In the genomic region with DNA sequence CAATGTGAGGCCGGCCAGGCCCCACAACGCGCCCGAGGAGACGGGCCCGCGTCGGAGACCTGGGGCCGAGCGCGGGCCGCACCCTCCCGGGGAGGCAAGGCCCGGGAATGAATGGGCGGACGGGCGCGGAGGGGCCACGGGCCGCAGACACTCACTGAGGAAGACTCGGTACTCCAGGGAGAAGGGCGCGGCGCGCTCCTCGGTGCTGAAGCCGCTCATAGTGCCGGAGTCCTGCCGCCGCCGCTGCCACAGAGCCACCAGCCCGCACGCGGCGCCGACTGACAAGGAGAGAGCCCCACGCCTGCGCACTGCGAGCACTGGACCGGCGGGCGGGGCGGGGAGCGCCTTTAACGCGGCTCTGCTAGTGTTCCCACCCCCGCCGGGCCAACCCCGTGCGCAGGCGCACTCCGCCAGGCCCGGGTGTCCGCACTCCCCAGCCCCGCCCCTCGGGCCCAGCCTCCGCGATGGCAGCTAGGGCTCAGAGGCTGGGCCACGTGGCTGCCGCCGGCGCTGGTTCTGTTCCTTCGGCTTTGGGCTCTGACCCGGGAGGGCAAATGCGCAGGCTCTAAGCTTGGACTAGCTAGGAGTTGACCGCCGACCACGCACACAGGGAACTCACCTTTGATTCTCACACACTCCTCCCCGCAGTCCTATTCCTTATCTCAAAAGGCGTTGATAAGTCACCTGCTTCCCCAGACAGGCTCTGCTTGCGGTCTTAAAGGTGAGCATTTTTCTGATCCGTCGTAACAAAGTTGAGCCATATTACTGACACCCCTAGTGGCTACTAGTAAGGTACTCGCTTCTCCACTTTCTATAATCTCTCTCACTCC, we compare ENCODE assay signal across 8 cellular contexts. TPM values are rescaled to one million over a fixed set of nuclear protein-coding genes. Genes with fewer than 3 reads are reported as not detected.
DNase-seq lines count a peak whose midpoint lies in the region; ATAC-seq and TF ChIP-seq lines count a peak whose summit lies in the region.

TSS of gene PPA1 (minus strand) at position 321 of the 830 bp plus-strand sequence. CDS start at position 219, 102 bp downstream.

- no peaks in the 10 kb centered on the region for H3K4me1 ChIP-seq in mesenchymal stem cell (ENCODE audit: control insufficient read depth, insufficient read depth, low read depth, low read length)

- no peak for TF ChIP-seq CTCF in GM20000 (IDR thresholded peaks at IDR 0.05; ENCODE audit: extremely low read depth, missing control alignments)

- peak within 1 kb of the TSS; percentile 49 for H3K27ac ChIP-seq in mesenchymal stem cell (ENCODE audit: low read length, poor library complexity, severe bottlenecking)

- H3K4me3 Mint-ChIP-seq in effector memory CD8-positive, alpha-beta T cell, result peak within 1 kb of the TSS; percentile 87

- H2AK5ac ChIP-seq in mesenchymal stem cell (ENCODE audit: low read length, severe bottlenecking), result no peak within 1 kb of the TSS

- peak within 1 kb of the TSS; percentile 91 to 95 for H3K4me3 ChIP-seq in mesenchymal stem cell (ENCODE audit: insufficient read depth in 1 of 2, low read depth in 1 of 2, low read length in 2 of 2)

- peak within 1 kb of the TSS; percentile 92 for H3K4me2 ChIP-seq in mesenchymal stem cell (ENCODE audit: low read length, poor library complexity, severe bottlenecking)

- peak within 1 kb of the TSS; percentile 94 for H3K9ac ChIP-seq in mesenchymal stem cell (ENCODE audit: low read length)

- H3K4me1 Mint-ChIP-seq in effector memory CD8-positive, alpha-beta T cell (ENCODE audit: low read depth in 2 of 2), result peaks cover 8 to 14% of the 10 kb centered on the region in 2 donors

- ATAC-seq in effector memory CD8-positive, alpha-beta T cell (replicated peaks), result peak; percentile 90

- no peaks in the 10 kb centered on the region for H3K9me3 ChIP-seq in mesenchymal stem cell (ENCODE audit: control insufficient read depth, low read length)

- H2BK5ac ChIP-seq in mesenchymal stem cell (ENCODE audit: low read depth, low read length, poor library complexity, severe bottlenecking), result no peak within 1 kb of the TSS

- DNase-seq in COLO829 (ENCODE audit: low spot score) (peak; percentile 98), GM20000 (ENCODE audit: low spot score) (peak; percentile 100), HT1080 (ENCODE audit: low read depth) (peak; percentile 90), NOMO-1 (lab: John Stamatoyannopoulos, UW; ENCODE audit: unreplicated experiment in 2 of 2) (peak; percentile 91 to 96), mesenchymal stem cell (peak; percentile 95)
- peak; percentile 98 to 99 for DNase-seq in activated CD8-positive, alpha-beta memory T cell treated with anti-CD3 and anti-CD28 coated beads for 4 hours (ENCODE audit: low read depth in 2 of 2)
- peak; percentile 99 to 100 (median 99) for DNase-seq in effector memory CD8-positive, alpha-beta T cell
- DNase-seq in stimulated activated CD8-positive, alpha-beta memory T cell treated with anti-CD3 and anti-CD28 coated beads, Interleukin-12 subunit alpha, Interleukin-12 subunit beta, amount 100 ng/mL, for 4 hours (ENCODE audit: low read depth), result peak; percentile 100

- peak within 1 kb of the TSS in 1 of 2 experiments; percentile 93 for H3K23ac ChIP-seq in mesenchymal stem cell (ENCODE audit: low read length in 2 of 2)

- peak within 1 kb of the TSS; percentile 42 to 66 for H2BK12ac ChIP-seq in mesenchymal stem cell (ENCODE audit: low read length in 2 of 2)

- H4K8ac ChIP-seq in mesenchymal stem cell (ENCODE audit: low read length), result peak within 1 kb of the TSS; percentile 85

- H2AFZ ChIP-seq in mesenchymal stem cell (ENCODE audit: low read depth, low read length), result peak within 1 kb of the TSS; percentile 33

- peaks cover 9% of the 10 kb centered on the region for H3K36me3 Mint-ChIP-seq in effector memory CD8-positive, alpha-beta T cell (ENCODE audit: insufficient read depth)

- H4K91ac ChIP-seq in mesenchymal stem cell (ENCODE audit: low read length), result peak within 1 kb of the TSS; percentile 68

- peak within 1 kb of the TSS; percentile 85 for H2BK120ac ChIP-seq in mesenchymal stem cell (ENCODE audit: low read depth, low read length)

- under 1% methylated on average over 73 of the region's 74 CpGs for WGBS in mesenchymal stem cell

- H3K36me3 ChIP-seq in mesenchymal stem cell (ENCODE audit: control insufficient read depth in 1 of 2, insufficient read depth in 2 of 2, low read depth in 1 of 2, low read length in 2 of 2), result peaks cover 4 to 21% of the 10 kb centered on the region in 2 experiments

- peak within 1 kb of the TSS; percentile 52 for H2BK15ac ChIP-seq in mesenchymal stem cell (ENCODE audit: low read depth, poor library complexity, severe bottlenecking)

- peaks cover 0 to 5% of the 10 kb centered on the region in 2 experiments for H3K27me3 ChIP-seq in mesenchymal stem cell (ENCODE audit: control insufficient read depth in 1 of 2, insufficient read depth in 1 of 2, low read length in 2 of 2)

- H3K18ac ChIP-seq in mesenchymal stem cell (ENCODE audit: low read depth in 1 of 2, low read length in 2 of 2), result peak within 1 kb of the TSS; percentile 91 to 96

- no peaks in the 10 kb centered on the region for H3K9me3 Mint-ChIP-seq in effector memory CD8-positive, alpha-beta T cell

- H3K27me3 Mint-ChIP-seq in effector memory CD8-positive, alpha-beta T cell, result peaks cover 0 to 9% of the 10 kb centered on the region in 2 donors

- peak within 1 kb of the TSS; percentile 57 to 94 for H3K14ac ChIP-seq in mesenchymal stem cell (ENCODE audit: low read length in 2 of 2)

- H3K27ac Mint-ChIP-seq in effector memory CD8-positive, alpha-beta T cell, result peak within 1 kb of the TSS; percentile 85 to 88

- H3K4ac ChIP-seq in mesenchymal stem cell (ENCODE audit: low read depth in 1 of 2, low read length in 2 of 2), result peak within 1 kb of the TSS; percentile 24 to 85

- H3K79me1 ChIP-seq in mesenchymal stem cell (replicated peaks; ENCODE audit: low read length, poor library complexity, severe bottlenecking), result peaks cover 8% of the 10 kb centered on the region

RNA-seq across cellular contexts. Expression of gene PPA1, which starts in this region (rescaled TPM):
- total RNA-seq in HT1080 (2014; rRNA removed; shearing (Covaris generic)), result 274 and 289 TPM in 2 replicates
- 217 and 245 TPM in 2 replicates for polyA plus RNA-seq in HT1080 (2015; cell fraction: cytosol; rRNA removed)
- polyA plus RNA-seq in HT1080 (2015; cell fraction: nucleus; rRNA removed), result 130 and 172 TPM in 2 replicates
- polyA plus RNA-seq in mesenchymal stem cell (2013, experiment 1 of 2), result 144 TPM
- 153 TPM for polyA plus RNA-seq in mesenchymal stem cell (2013, experiment 2 of 2)

Comparison
In these comparisons a context has a peak if more than half of its experiments do, and no peak if none do; other contexts are left out.
1. Peak in every context shown above with its lines: DNase-seq, ATAC-seq, H3K4me3 ChIP-seq and H3K27ac ChIP-seq.